ENCODE assay signal across 1 cellular context in genomic region chr13:42076309-42076713, GRCh38.
TF ChIP-seq lines count a peak whose summit lies in the region.

No MANE protein-coding gene starts in this region.

TF ChIP-seq in HEK293, 187 proteins besides CTCF, POLR2A, EP300 and RAD21 (continued from another document):
- TF ChIP-seq ZBTB44 (tag by site-specific recombination; IDR thresholded peaks at IDR 0.05) (no peak), ZBTB8A (tag by site-specific recombination; IDR thresholded peaks at IDR 0.05) (peak; percentile 71), ZNF747 (tag by site-specific recombination; IDR thresholded peaks at IDR 0.05) (no peak), ZNF23 (tag by site-specific recombination; IDR thresholded peaks at IDR 0.05; ENCODE audit: borderline replicate concordance) (no peak), ZNF639 (tag by site-specific recombination; IDR thresholded peaks at IDR 0.05) (no peak), ZBTB6 (tag by site-specific recombination; IDR thresholded peaks at IDR 0.05) (0 out of 2 replicates have a peak, but pooled peaks have one; percentile 19), ZNF10 (tag by site-specific recombination; IDR thresholded peaks at IDR 0.05) (no peak), PRDM6 (tag by site-specific recombination; IDR thresholded peaks at IDR 0.05) (peak; percentile 99), ZNF341 (tag by site-specific recombination; IDR thresholded peaks at IDR 0.05; ENCODE audit: low read depth) (0 out of 2 replicates have a peak, but pooled peaks have one; percentile 27), ZNF629 (tag by site-specific recombination; IDR thresholded peaks at IDR 0.05) (peak; percentile 35; the same call in 1 of the 2 replicates), GLI2 (tag by site-specific recombination; IDR thresholded peaks at IDR 0.05; ENCODE audit: borderline replicate concordance, low read depth) (no peak), PATZ1 (tag by site-specific recombination; IDR thresholded peaks at IDR 0.05) (peak; percentile 49), PRDM4 (tag by site-specific recombination; IDR thresholded peaks at IDR 0.05) (no peak; the same call in 1 of the 2 replicates), GLIS1 (tag by site-specific recombination; IDR thresholded peaks at IDR 0.05) (peak; percentile 69), ZNF366 (tag by site-specific recombination; conservative IDR thresholded peaks at IDR 0.05) (0 out of 2 replicates have a peak, but pooled peaks have one; percentile 41), SETDB1 (IDR thresholded peaks at IDR 0.05; ENCODE audit: insufficient read length, low read length) (no peak), ZNF571 (tag by site-specific recombination; IDR thresholded peaks at IDR 0.05) (no peak), ZNF302 (tag by site-specific recombination; IDR thresholded peaks at IDR 0.05; ENCODE audit: low read depth) (no peak), ZEB2 (tag by site-specific recombination; IDR thresholded peaks at IDR 0.05) (peak; percentile 54; the same call in 1 of the 2 replicates), ZNF76 (tag by site-specific recombination; IDR thresholded peaks at IDR 0.05; ENCODE audit: borderline replicate concordance, low read depth) (no peak), HOXD13 (CRISPR knock-in tag; IDR thresholded peaks at IDR 0.05; ENCODE audit: borderline replicate concordance) (no peak), TCF7L2 (IDR thresholded peaks at IDR 0.05; ENCODE audit: borderline replicate concordance, low read depth, low read length) (no peak), ZNF837 (tag by site-specific recombination; IDR thresholded peaks at IDR 0.05) (no peak), ZNF549 (tag by site-specific recombination; IDR thresholded peaks at IDR 0.05) (no peak), ZNF362 (tag by site-specific recombination; IDR thresholded peaks at IDR 0.05) (0 out of 2 replicates have a peak, but pooled peaks have one; percentile 64), ZNF658 (tag by site-specific recombination; IDR thresholded peaks at IDR 0.05) (no peak), ZNF324 (tag by site-specific recombination; IDR thresholded peaks at IDR 0.05) (no peak), ZIC2 (tag by site-specific recombination; IDR thresholded peaks at IDR 0.05) (no peak), RBAK (tag by site-specific recombination; IDR thresholded peaks at IDR 0.05) (no peak), MEIS1 (CRISPR knock-in tag; IDR thresholded peaks at IDR 0.05; ENCODE audit: borderline replicate concordance) (no peak), ZNF16 (tag by site-specific recombination; IDR thresholded peaks at IDR 0.05; ENCODE audit: low read depth) (no peak), ATF2 (tag by site-specific recombination; IDR thresholded peaks at IDR 0.05; ENCODE audit: low read depth) (no peak), ZBTB1 (tag by site-specific recombination; IDR thresholded peaks at IDR 0.05) (no peak), HIC1 (tag by site-specific recombination; IDR thresholded peaks at IDR 0.05) (no peak), ZNF18 (tag by site-specific recombination; IDR thresholded peaks at IDR 0.05) (peak; percentile 48), FEZF1 (tag by site-specific recombination; IDR thresholded peaks at IDR 0.05) (peak; percentile 73), ZNF169 (tag by site-specific recombination; IDR thresholded peaks at IDR 0.05) (no peak), ZSCAN23 (tag by site-specific recombination; IDR thresholded peaks at IDR 0.05) (no peak), ZNF146 (tag by site-specific recombination; IDR thresholded peaks at IDR 0.05) (no peak), ZNF394 (tag by site-specific recombination; IDR thresholded peaks at IDR 0.05; ENCODE audit: borderline replicate concordance) (no peak)
